ENCODE assay signal across 1 cellular context in the genomic region with DNA sequence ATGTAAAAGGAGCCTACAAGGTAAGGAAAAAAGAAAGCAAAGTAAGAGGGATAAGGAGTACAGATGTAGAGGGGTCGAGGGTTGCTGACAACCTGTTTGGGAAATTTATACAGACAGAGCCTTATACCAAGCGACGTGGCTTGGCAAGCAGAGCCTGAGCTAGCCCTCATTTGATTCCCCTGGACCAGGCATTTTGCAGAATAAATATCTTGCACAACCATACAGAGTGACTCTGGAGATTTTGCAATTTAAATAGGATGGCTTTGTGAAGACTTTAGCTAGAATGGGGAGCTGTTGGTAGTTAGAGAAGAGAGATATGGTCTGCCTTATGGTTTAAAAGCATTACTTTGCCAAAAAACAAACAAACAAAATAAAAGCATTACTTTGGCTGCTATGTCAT.
A peak's percentile ranks its signal among the peaks of the same experiment; 100 is the strongest.
TF ChIP-seq lines count a peak whose summit lies in the region.

No MANE protein-coding gene starts in this region.

TF ChIP-seq in HepG2, 621 proteins besides CTCF, POLR2A, EP300 and RAD21 (continued from another document):
- TF ChIP-seq, protein P1, sequence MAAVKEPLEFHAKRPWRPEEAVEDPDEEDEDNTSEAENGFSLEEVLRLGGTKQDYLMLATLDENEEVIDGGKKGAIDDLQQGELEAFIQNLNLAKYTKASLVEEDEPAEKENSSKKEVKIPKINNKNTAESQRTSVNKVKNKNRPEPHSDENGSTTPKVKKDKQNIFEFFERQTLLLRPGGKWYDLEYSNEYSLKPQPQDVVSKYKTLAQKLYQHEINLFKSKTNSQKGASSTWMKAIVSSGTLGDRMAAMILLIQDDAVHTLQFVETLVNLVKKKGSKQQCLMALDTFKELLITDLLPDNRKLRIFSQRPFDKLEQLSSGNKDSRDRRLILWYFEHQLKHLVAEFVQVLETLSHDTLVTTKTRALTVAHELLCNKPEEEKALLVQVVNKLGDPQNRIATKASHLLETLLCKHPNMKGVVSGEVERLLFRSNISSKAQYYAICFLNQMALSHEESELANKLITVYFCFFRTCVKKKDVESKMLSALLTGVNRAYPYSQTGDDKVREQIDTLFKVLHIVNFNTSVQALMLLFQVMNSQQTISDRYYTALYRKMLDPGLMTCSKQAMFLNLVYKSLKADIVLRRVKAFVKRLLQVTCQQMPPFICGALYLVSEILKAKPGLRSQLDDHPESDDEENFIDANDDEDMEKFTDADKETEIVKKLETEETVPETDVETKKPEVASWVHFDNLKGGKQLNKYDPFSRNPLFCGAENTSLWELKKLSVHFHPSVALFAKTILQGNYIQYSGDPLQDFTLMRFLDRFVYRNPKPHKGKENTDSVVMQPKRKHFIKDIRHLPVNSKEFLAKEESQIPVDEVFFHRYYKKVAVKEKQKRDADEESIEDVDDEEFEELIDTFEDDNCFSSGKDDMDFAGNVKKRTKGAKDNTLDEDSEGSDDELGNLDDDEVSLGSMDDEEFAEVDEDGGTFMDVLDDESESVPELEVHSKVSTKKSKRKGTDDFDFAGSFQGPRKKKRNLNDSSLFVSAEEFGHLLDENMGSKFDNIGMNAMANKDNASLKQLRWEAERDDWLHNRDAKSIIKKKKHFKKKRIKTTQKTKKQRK (IDR thresholded peaks at IDR 0.05; ENCODE audit: low read length), result no peak
- TF ChIP-seq CEBPG (CRISPR knock-in tag; IDR thresholded peaks at IDR 0.05), result peak; percentile 78
- TF ChIP-seq SMAD3 (CRISPR knock-in tag; IDR thresholded peaks at IDR 0.05), result no peak
- TF ChIP-seq HOXD1 (CRISPR knock-in tag; IDR thresholded peaks at IDR 0.05), result no peak
- TF ChIP-seq SMAD9 (CRISPR knock-in tag; IDR thresholded peaks at IDR 0.05), result no peak
- TF ChIP-seq SNAPC2 (CRISPR knock-in tag; IDR thresholded peaks at IDR 0.05), result no peak
- TF ChIP-seq CEBPB (IDR thresholded peaks at IDR 0.05; ENCODE audit: borderline replicate concordance, low read depth, low read length), result peak; percentile 86
